10 cellular contexts compared by ENCODE assay signal in the genomic region with DNA sequence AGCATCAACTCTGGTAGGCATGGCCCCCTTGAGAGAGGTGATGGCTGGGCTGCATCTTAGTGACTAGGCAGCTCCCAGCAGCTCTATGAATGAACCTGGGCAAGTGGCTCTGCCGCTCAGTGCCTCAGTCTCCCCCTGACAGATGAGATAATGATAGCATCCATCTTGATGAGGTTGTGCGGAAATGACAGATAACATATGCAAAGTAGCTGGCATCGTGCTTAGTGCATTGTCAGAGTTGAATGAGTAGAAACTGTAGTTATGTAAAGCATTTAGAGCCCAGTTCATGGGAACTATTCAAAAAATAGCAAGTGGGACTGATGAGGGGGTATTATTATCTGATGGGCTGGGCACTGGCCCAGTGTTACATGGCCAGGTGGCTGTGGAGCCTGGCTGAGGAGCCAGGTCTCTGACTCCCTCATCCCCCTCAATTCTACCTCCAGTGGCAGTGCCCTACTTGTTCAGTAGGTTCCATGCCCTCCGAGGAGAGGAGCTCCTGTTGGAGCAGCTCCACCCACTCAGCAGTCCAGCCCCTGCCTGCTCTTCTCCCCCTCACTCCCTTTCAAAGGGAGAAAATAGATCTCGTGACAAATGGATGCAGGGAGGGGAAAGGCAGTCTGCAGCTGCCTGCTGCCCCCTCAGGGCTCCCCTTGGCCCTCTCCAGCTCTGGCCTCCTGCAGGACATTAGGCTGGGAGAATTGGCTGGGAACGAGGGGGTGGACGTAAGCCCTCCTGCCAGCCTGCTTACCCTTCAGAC. TPM values are rescaled to one million over a fixed set of nuclear protein-coding genes. Genes with fewer than 3 reads are reported as not detected.
DNase-seq lines count a peak whose midpoint lies in the region; ATAC-seq and TF ChIP-seq lines count a peak whose summit lies in the region.
"Had no signal": no experiment of that assay in that cellular context is flagged by ENCODE, and none has a peak within 500 bp of the region (broad histone marks: within the 10 kb centered on the region; RNA-seq: fewer than 3 reads in every experiment).

No MANE protein-coding gene starts in this region.

- H3K27ac ChIP-seq in RWPE2 (ENCODE audit: poor library complexity, severe bottlenecking) (peak overlapping the region; percentile 28), temporal lobe (ENCODE audit: low read depth, low read length) (peak overlapping the region; percentile 62), heart right ventricle (peak overlapping the region in 5 of 10 donors; percentile 51 to 90 (median 71))

- H3K9me3 Mint-ChIP-seq in immature natural killer cell = no peaks in the 10 kb centered on the region

- WGBS in heart right ventricle, 2 donors = 80 to 85% methylated on average over 7 of the region's 7 CpGs

- H3K36me3 Mint-ChIP-seq in immature natural killer cell = no peaks in the 10 kb centered on the region

- H3K4me1 ChIP-seq in RWPE2 (ENCODE audit: insufficient read depth, poor library complexity, severe bottlenecking) (peaks cover 6% of the 10 kb centered on the region), heart right ventricle (peaks cover 9 to 94% (median 23%) of the 10 kb centered on the region in 9 donors)

- TF ChIP-seq CTCF in RWPE2 (IDR thresholded peaks at IDR 0.05; ENCODE audit: poor library complexity, severe bottlenecking) = no peak
- no peak for TF ChIP-seq CTCF in heart right ventricle (IDR thresholded peaks at IDR 0.05)

- peak; percentile 30 for ATAC-seq in GM21390 (IDR thresholded peaks at IDR 0.05; ENCODE audit: unreplicated experiment)
- no peak for ATAC-seq in RWPE2 (ENCODE audit: low read depth)
- ATAC-seq in heart right ventricle = no peak
- ATAC-seq: activated CD8-positive, alpha-beta T cell treated with anti-CD3 and anti-CD28 coated beads, Interleukin-2, amount 10 ng/mL, durations not matched to agents 7 days and 5 days had no signal

- intact Hi-C loops in heart right ventricle (cut with DNase I) = no loop called here

- no peak overlapping the region for H3K4me3 ChIP-seq in RWPE2 (ENCODE audit: severe bottlenecking)
- peak overlapping the region in 1 of 10 donors; percentile 45 for H3K4me3 ChIP-seq in heart right ventricle

- no peaks in the 10 kb centered on the region for H3K27me3 ChIP-seq in RWPE2 (ENCODE audit: insufficient read depth, poor library complexity, severe bottlenecking)
- H3K27me3 ChIP-seq in heart right ventricle = no peaks in the 10 kb centered on the region

- H3K4me1 Mint-ChIP-seq in immature natural killer cell = peaks cover 83 to 90% of the 10 kb centered on the region in 2 donors

- peak overlapping the region in 3 of 5 donors; percentile 30 to 50 (median 44) for H3K4me3 Mint-ChIP-seq in immature natural killer cell
- H3K4me3 Mint-ChIP-seq: activated CD8-positive, alpha-beta T cell treated with anti-CD3 and anti-CD28 coated beads, Interleukin-2, amount 10 ng/mL, durations not matched to agents 7 days and 5 days had no signal

- H3K27ac Mint-ChIP-seq in immature natural killer cell = peak overlapping the region in 4 of 6 donors; percentile 26 to 73 (median 42)

- no peak for DNase-seq in RWPE2 (ENCODE audit: low spot score)
- DNase-seq in immature natural killer cell = no peak
- no peak for DNase-seq in heart right ventricle
- no peak for DNase-seq in NCI-H2171 treated with DMSO at 0.1 percent for 48 hours (lab: John Stamatoyannopoulos, UW)
- DNase-seq in NCI-H1436 treated with DMSO at 0.1 percent for 48 hours (lab: John Stamatoyannopoulos, UW) = no peak
- no peak for DNase-seq in T1000 (lab: John Stamatoyannopoulos, UW)
- DNase-seq: activated CD8-positive, alpha-beta T cell treated with anti-CD3 and anti-CD28 coated beads, Interleukin-2, amount 10 ng/mL, durations not matched to agents 7 days and 5 days; NCI-H2029 treated with DMSO at 0.1 percent for 48 hours had no signal

- H3K36me3 ChIP-seq in RWPE2 (ENCODE audit: low read depth) (no peaks in the 10 kb centered on the region), heart right ventricle (peaks cover 0 to 7% (median 0%) of the 10 kb centered on the region in 9 donors)

- H3K27me3 Mint-ChIP-seq in immature natural killer cell (ENCODE audit: low read depth in 3 of 3) = peaks cover 3 to 8% (median 5%) of the 10 kb centered on the region in 3 donors

- no peaks in the 10 kb centered on the region for H3K9me3 ChIP-seq in RWPE2 (ENCODE audit: severe bottlenecking)
- no peaks in the 10 kb centered on the region for H3K9me3 ChIP-seq in heart right ventricle

RNA-seq across cellular contexts. Expression of a gene that starts 6.6 kb away (rescaled TPM):
- polyA plus RNA-seq in immature natural killer cell = 10 to 100 TPM; 14.7 to 36.8 (median 26.1) TPM
- total RNA-seq in temporal lobe = 0.98 TPM
- 10 to 100 TPM in 4 of 10 donors, 1 to 10 TPM in 6; 6.6 to 28.3 (median 7.7) TPM for total RNA-seq in heart right ventricle
- polyA plus RNA-seq in heart right ventricle = 10 to 100 TPM in 1 of 2 donors, 1 to 10 TPM in 1; 8.6 to 11.5 TPM

RNA-seq across cellular contexts. Expression of a gene that starts 37.4 kb away (rescaled TPM):
- polyA plus RNA-seq in immature natural killer cell (10 to 100 TPM; 14.2 to 29.2 (median 21.7) TPM), heart right ventricle (1 to 10 TPM; 4.6 to 8.2 TPM)
- total RNA-seq in temporal lobe (5.9 TPM), heart right ventricle (10 to 100 TPM in 4 of 10 donors, 1 to 10 TPM in 6; 5.7 to 13.1 (median 9.5) TPM)
